Comparison of ENCODE assay signal across 1 cellular context in the genomic region with DNA sequence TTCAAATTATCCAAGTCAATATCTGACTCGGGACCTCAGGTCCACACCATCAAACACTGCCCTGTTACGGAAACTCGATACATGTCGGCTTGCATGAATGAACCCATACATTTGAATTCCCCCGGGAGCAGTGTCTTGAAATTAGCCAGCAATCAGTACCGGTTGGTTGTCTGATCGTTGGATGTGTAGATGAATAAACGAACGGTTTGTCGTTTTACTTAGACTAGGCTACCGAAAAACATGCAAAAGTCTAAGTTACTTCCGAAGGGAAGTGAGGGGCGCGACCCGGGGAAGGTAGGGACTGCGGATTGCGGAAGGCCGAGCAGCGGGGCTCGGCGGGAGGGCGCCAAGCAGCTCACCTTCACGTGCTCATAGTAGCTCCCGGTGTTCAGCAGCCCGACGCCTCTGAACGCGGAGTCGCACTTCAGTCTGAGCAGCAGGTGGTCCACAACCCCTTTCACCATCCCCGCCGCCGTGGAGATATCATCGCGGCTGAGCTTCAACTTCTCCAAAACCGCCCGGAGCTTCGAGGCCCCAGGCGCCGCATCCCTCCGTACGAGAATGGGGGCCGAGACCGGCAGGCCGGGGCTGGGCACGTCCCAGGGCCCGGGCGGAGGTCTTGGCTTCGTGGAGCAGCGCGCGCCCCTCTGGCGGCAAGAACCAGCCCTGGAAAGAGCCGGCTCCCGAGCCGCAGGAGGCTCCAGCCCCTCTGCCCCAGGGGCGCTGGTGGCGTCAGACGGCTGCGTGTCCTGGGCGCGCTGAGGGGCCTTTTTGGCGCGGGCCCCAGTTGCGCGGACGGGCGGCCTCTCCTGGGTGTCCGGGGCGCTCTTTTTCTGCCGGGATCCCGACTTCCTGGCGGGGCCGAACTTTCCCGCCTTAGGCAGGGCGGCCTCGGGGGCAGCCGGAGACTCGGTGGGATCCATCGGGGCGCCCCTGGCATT.
TF ChIP-seq lines count a peak whose summit lies in the region.

No MANE protein-coding gene starts in this region.

TF ChIP-seq in WTC11, 78 proteins besides CTCF, POLR2A, EP300 and RAD21 (continued from another document):
- TF ChIP-seq, protein P1, sequence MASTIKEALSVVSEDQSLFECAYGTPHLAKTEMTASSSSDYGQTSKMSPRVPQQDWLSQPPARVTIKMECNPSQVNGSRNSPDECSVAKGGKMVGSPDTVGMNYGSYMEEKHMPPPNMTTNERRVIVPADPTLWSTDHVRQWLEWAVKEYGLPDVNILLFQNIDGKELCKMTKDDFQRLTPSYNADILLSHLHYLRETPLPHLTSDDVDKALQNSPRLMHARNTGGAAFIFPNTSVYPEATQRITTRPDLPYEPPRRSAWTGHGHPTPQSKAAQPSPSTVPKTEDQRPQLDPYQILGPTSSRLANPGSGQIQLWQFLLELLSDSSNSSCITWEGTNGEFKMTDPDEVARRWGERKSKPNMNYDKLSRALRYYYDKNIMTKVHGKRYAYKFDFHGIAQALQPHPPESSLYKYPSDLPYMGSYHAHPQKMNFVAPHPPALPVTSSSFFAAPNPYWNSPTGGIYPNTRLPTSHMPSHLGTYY (CRISPR knock-in tag; IDR thresholded peaks at IDR 0.05), result no peak
- peak; percentile 5; the same call in 1 of the 2 replicates for TF ChIP-seq ZNF219 (CRISPR knock-in tag; IDR thresholded peaks at IDR 0.05; ENCODE audit: borderline replicate concordance)
- no peak for TF ChIP-seq EMX1 (CRISPR knock-in tag; IDR thresholded peaks at IDR 0.05)
- TF ChIP-seq, protein P2, sequence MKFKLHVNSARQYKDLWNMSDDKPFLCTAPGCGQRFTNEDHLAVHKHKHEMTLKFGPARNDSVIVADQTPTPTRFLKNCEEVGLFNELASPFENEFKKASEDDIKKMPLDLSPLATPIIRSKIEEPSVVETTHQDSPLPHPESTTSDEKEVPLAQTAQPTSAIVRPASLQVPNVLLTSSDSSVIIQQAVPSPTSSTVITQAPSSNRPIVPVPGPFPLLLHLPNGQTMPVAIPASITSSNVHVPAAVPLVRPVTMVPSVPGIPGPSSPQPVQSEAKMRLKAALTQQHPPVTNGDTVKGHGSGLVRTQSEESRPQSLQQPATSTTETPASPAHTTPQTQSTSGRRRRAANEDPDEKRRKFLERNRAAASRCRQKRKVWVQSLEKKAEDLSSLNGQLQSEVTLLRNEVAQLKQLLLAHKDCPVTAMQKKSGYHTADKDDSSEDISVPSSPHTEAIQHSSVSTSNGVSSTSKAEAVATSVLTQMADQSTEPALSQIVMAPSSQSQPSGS (CRISPR knock-in tag; IDR thresholded peaks at IDR 0.05; ENCODE audit: borderline replicate concordance, low read depth), result 0 out of 2 replicates have a peak, but pooled peaks have one; percentile 8
- TF ChIP-seq, protein P3, sequence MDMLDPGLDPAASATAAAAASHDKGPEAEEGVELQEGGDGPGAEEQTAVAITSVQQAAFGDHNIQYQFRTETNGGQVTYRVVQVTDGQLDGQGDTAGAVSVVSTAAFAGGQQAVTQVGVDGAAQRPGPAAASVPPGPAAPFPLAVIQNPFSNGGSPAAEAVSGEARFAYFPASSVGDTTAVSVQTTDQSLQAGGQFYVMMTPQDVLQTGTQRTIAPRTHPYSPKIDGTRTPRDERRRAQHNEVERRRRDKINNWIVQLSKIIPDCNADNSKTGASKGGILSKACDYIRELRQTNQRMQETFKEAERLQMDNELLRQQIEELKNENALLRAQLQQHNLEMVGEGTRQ (CRISPR knock-in tag; IDR thresholded peaks at IDR 0.05), result peak; percentile 57
- 0 out of 2 replicates have a peak, but pooled peaks have one; percentile 9 for TF ChIP-seq SMAD4 (CRISPR knock-in tag; IDR thresholded peaks at IDR 0.05)
- TF ChIP-seq NFE2L1 (CRISPR knock-in tag; IDR thresholded peaks at IDR 0.05), result peak; percentile 92; the same call in 1 of the 2 replicates
- TF ChIP-seq, protein P4, sequence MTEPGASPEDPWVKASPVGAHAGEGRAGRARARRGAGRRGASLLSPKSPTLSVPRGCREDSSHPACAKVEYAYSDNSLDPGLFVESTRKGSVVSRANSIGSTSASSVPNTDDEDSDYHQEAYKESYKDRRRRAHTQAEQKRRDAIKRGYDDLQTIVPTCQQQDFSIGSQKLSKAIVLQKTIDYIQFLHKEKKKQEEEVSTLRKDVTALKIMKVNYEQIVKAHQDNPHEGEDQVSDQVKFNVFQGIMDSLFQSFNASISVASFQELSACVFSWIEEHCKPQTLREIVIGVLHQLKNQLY (CRISPR knock-in tag; IDR thresholded peaks at IDR 0.05), result no peak
- TF ChIP-seq GTF2I (CRISPR knock-in tag; conservative IDR thresholded peaks at IDR 0.05), result no peak
- 0 out of 2 replicates have a peak, but pooled peaks have one; percentile 6 for TF ChIP-seq TEAD4 (CRISPR knock-in tag; IDR thresholded peaks at IDR 0.05)
- TF ChIP-seq HMGA2 (CRISPR knock-in tag; IDR thresholded peaks at IDR 0.05), result no peak
- TF ChIP-seq ZNF138 (CRISPR knock-in tag; conservative IDR thresholded peaks at IDR 0.05), result peak; percentile 93
- TF ChIP-seq PRRX2 (CRISPR knock-in tag; IDR thresholded peaks at IDR 0.05), result no peak
- peak; percentile 50; the same call in 1 of the 2 replicates for TF ChIP-seq SP1 (CRISPR knock-in tag; conservative IDR thresholded peaks at IDR 0.05)
- TF ChIP-seq, protein P5, sequence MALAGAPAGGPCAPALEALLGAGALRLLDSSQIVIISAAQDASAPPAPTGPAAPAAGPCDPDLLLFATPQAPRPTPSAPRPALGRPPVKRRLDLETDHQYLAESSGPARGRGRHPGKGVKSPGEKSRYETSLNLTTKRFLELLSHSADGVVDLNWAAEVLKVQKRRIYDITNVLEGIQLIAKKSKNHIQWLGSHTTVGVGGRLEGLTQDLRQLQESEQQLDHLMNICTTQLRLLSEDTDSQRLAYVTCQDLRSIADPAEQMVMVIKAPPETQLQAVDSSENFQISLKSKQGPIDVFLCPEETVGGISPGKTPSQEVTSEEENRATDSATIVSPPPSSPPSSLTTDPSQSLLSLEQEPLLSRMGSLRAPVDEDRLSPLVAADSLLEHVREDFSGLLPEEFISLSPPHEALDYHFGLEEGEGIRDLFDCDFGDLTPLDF (CRISPR knock-in tag; IDR thresholded peaks at IDR 0.05), result peak; percentile 90
- TF ChIP-seq, protein P6, sequence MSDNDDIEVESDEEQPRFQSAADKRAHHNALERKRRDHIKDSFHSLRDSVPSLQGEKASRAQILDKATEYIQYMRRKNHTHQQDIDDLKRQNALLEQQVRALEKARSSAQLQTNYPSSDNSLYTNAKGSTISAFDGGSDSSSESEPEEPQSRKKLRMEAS (CRISPR knock-in tag; IDR thresholded peaks at IDR 0.05), result peak; percentile 99
- TF ChIP-seq ZNF416 (CRISPR knock-in tag; IDR thresholded peaks at IDR 0.05), result no peak
- TF ChIP-seq CREM (CRISPR knock-in tag; IDR thresholded peaks at IDR 0.05), result peak; percentile 82; the same call in 1 of the 2 replicates
- TF ChIP-seq ETV6 (CRISPR knock-in tag; IDR thresholded peaks at IDR 0.05), result peak; percentile 98
- TF ChIP-seq MXD4 (CRISPR knock-in tag; IDR thresholded peaks at IDR 0.05; ENCODE audit: borderline replicate concordance), result no peak
- TF ChIP-seq, protein P7, sequence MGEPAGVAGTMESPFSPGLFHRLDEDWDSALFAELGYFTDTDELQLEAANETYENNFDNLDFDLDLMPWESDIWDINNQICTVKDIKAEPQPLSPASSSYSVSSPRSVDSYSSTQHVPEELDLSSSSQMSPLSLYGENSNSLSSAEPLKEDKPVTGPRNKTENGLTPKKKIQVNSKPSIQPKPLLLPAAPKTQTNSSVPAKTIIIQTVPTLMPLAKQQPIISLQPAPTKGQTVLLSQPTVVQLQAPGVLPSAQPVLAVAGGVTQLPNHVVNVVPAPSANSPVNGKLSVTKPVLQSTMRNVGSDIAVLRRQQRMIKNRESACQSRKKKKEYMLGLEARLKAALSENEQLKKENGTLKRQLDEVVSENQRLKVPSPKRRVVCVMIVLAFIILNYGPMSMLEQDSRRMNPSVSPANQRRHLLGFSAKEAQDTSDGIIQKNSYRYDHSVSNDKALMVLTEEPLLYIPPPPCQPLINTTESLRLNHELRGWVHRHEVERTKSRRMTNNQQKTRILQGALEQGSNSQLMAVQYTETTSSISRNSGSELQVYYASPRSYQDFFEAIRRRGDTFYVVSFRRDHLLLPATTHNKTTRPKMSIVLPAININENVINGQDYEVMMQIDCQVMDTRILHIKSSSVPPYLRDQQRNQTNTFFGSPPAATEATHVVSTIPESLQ (CRISPR knock-in tag; IDR thresholded peaks at IDR 0.05), result 0 out of 2 replicates have a peak, but pooled peaks have one; percentile 34
- peak; percentile 79; the same call in 1 of the 2 replicates for TF ChIP-seq CREB1 (CRISPR knock-in tag; IDR thresholded peaks at IDR 0.05)
